ENCODE assay signal across 18 cellular contexts in the genomic region with DNA sequence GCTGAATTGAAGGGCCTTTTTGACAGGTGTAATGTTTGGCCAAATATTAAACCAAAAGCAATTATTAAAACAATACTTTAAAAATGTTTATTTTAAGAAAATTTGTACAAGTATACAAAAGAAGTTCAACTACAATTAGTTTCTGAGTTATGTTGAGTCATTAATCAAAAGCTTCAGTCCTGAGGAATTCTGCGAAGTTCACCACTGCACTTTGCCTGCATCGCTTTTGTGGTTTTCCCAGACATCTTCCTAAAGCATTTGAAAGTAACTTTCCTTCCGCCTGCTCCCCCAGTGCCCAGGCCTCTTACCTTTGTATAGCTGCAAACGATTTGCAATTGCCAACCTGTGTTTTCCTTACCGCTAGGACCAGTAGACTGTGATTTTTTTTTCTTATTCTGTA.
A peak's percentile ranks its signal among the peaks of the same experiment; 100 is the strongest.
DNase-seq lines count a peak whose midpoint lies in the region; ATAC-seq and FAIRE-seq lines count a peak whose summit lies in the region.
"Had no signal": no experiment of that assay in that cellular context is flagged by ENCODE, and none has a peak within 500 bp of the region (broad histone marks: within the 10 kb centered on the region; RNA-seq: fewer than 3 reads in every experiment).

No MANE protein-coding gene starts in this region.

- CTCF ChIA-PET in activated CD8-positive, alpha-beta memory T cell treated with anti-CD3 and anti-CD28 coated beads, Interleukin-2, amount 10 ng/mL, durations not matched to agents 7 days and 5 days (lab: Charles Lee): no interaction called here

- H3K4me1 Mint-ChIP-seq in activated CD8-positive, alpha-beta memory T cell treated with anti-CD3 and anti-CD28 coated beads, Interleukin-2, amount 10 ng/mL, durations not matched to agents 7 days and 5 days: no peaks in the 10 kb centered on the region
- H3K4me1 Mint-ChIP-seq: CD14-positive monocyte; CD4-positive, alpha-beta memory T cell; H9 had no signal

- H3K4me3 Mint-ChIP-seq in activated CD8-positive, alpha-beta memory T cell treated with anti-CD3 and anti-CD28 coated beads, Interleukin-2, amount 10 ng/mL, durations not matched to agents 7 days and 5 days: no peak overlapping the region
- H3K4me3 Mint-ChIP-seq: CD14-positive monocyte; CD4-positive, alpha-beta memory T cell; H9 had no signal

- H3K27ac Mint-ChIP-seq in activated CD8-positive, alpha-beta memory T cell treated with anti-CD3 and anti-CD28 coated beads, Interleukin-2, amount 10 ng/mL, durations not matched to agents 7 days and 5 days: no peak overlapping the region
- H3K27ac Mint-ChIP-seq: CD14-positive monocyte; CD4-positive, alpha-beta memory T cell; H9 had no signal

- peak; percentile 56 for DNase-seq in A172 (ENCODE audit: low spot score)
- DNase-seq in RCC 7860 (ENCODE audit: low spot score): no peak
- DNase-seq in amniotic epithelial cell (ENCODE audit: low read depth): peak; percentile 6
- peak; percentile 5 for DNase-seq in renal cortical epithelial cell (ENCODE audit: low read depth)
- no peak for DNase-seq in DMS114 treated with DMSO at 0.1 percent for 48 hours (lab: John Stamatoyannopoulos, UW; ENCODE audit: unreplicated experiment)
- no peak for DNase-seq in stimulated activated CD8-positive, alpha-beta memory T cell treated with anti-CD3 and anti-CD28 coated beads, Interleukin-4, amount 100 ng/mL, for 48 hours
- no peak for DNase-seq in activated CD8-positive, alpha-beta memory T cell treated with anti-CD3 and anti-CD28 coated beads, Interleukin-2, amount 10 ng/mL, durations not matched to agents 7 days and 5 days
- DNase-seq: Calu3; CD4-positive, alpha-beta memory T cell; DMS 273 treated with DMSO at 0.1 percent for 48 hours; GF-D8; H9; IMR-90 had no signal

- no peaks in the 10 kb centered on the region for H3K36me3 Mint-ChIP-seq in activated CD8-positive, alpha-beta memory T cell treated with anti-CD3 and anti-CD28 coated beads, Interleukin-2, amount 10 ng/mL, durations not matched to agents 7 days and 5 days
- H3K36me3 Mint-ChIP-seq: CD14-positive monocyte; CD4-positive, alpha-beta memory T cell had no signal

- peaks cover 8% of the 10 kb centered on the region for H3K27me3 Mint-ChIP-seq in activated CD8-positive, alpha-beta memory T cell treated with anti-CD3 and anti-CD28 coated beads, Interleukin-2, amount 10 ng/mL, durations not matched to agents 7 days and 5 days

- FAIRE-seq in RCC 7860 (lab: Jason Lieb, UNC): peak; percentile 61
- FAIRE-seq: GM19239, H1, HTR-8/SVneo, K562 had no signal

- no peak for ATAC-seq in activated CD8-positive, alpha-beta memory T cell treated with anti-CD3 and anti-CD28 coated beads, Interleukin-2, amount 10 ng/mL, durations not matched to agents 7 days and 5 days
- ATAC-seq: K562 had no signal

- H3K9me3 Mint-ChIP-seq in activated CD8-positive, alpha-beta memory T cell treated with anti-CD3 and anti-CD28 coated beads, Interleukin-2, amount 10 ng/mL, durations not matched to agents 7 days and 5 days (ENCODE audit: low read depth): no peaks in the 10 kb centered on the region
- H3K9me3 Mint-ChIP-seq: CD4-positive, alpha-beta memory T cell had no signal

Comparison
In these comparisons a context has a peak if more than half of its experiments do, and no peak if none do; other contexts are left out.
1. DNase-seq: peak in A172 (single experiment), amniotic epithelial cell (single experiment) and renal cortical epithelial cell (single experiment); none in RCC 7860 (single experiment), DMS114 treated with DMSO at 0.1 percent for 48 hours (single experiment), stimulated activated CD8-positive, alpha-beta memory T cell treated with anti-CD3 and anti-CD28 coated beads, Interleukin-4, amount 100 ng/mL, for 48 hours (single experiment) and activated CD8-positive, alpha-beta memory T cell treated with anti-CD3 and anti-CD28 coated beads, Interleukin-2, amount 10 ng/mL, durations not matched to agents 7 days and 5 days (single experiment).